ENCODE assay signal across 19 cellular contexts in genomic region chr6:107626645-107627044, GRCh38.
A peak's percentile ranks its signal among the peaks of the same experiment; 100 is the strongest.
DNase-seq lines count a peak whose midpoint lies in the region; ATAC-seq and TF ChIP-seq lines count a peak whose summit lies in the region.
"Had no signal": no experiment of that assay in that cellular context is flagged by ENCODE, and none has a peak within 500 bp of the region (broad histone marks: within the 10 kb centered on the region; RNA-seq: fewer than 3 reads in every experiment).

No MANE protein-coding gene starts in this region.

- no peak overlapping the region for H3K4me3 Mint-ChIP-seq in brain
- H3K4me3 Mint-ChIP-seq: CD14-positive monocyte; CD4-positive, alpha-beta memory T cell had no signal

- H3K36me3 ChIP-seq in OCI-LY1 (ENCODE audit: insufficient read depth, low read length) (peaks cover 24% of the 10 kb centered on the region; the same call in 1 of the 2 replicates), psoas muscle (ENCODE audit: insufficient read depth in 1 of 2, low read depth in 1 of 2) (no peaks in the 10 kb centered on the region)
- H3K36me3 ChIP-seq: BLaER1 had no signal

- ATAC-seq in psoas muscle: no peak
- no peak for ATAC-seq in Right ventricle myocardium superior (ENCODE audit: poor library complexity)
- ATAC-seq: A549, K562 had no signal

- no peaks in the 10 kb centered on the region for H3K9me2 ChIP-seq in OCI-LY1 (ENCODE audit: low read depth, low read length)

- no peak overlapping the region for H3K9ac ChIP-seq in OCI-LY1 (ENCODE audit: low read length)
- H3K9ac ChIP-seq: BLaER1 had no signal

- peak overlapping the region in 4 of 5 experiments; percentile 30 to 86 (median 66) for H3K27ac Mint-ChIP-seq in brain
- H3K27ac Mint-ChIP-seq: CD14-positive monocyte; CD4-positive, alpha-beta memory T cell had no signal

- no peaks in the 10 kb centered on the region for H3K27me3 ChIP-seq in OCI-LY1 (ENCODE audit: insufficient read depth, low read length)
- no peaks in the 10 kb centered on the region for H3K27me3 ChIP-seq in psoas muscle (ENCODE audit: insufficient read depth in 3 of 3, low read length in 2 of 3)
- H3K27me3 ChIP-seq: BLaER1 had no signal

- H3K4me2 ChIP-seq in OCI-LY1 (ENCODE audit: low read length): no peak overlapping the region
- H3K4me2 ChIP-seq: A549, BLaER1 had no signal

- intact Hi-C loops in psoas muscle (cut with DNase I) (no loop called here), Right ventricle myocardium superior (cut with DNase I) (no loop called here)

- H3K79me2 ChIP-seq in OCI-LY1 (ENCODE audit: insufficient read depth, low read length): no peaks in the 10 kb centered on the region

- no peak overlapping the region for H2AFZ ChIP-seq in OCI-LY1 (ENCODE audit: low read length)

- H3K4me3 ChIP-seq in OCI-LY1 (ENCODE audit: low read depth, low read length, poor library complexity, severe bottlenecking) (no peak overlapping the region), psoas muscle (no peak overlapping the region)
- H3K4me3 ChIP-seq: A549, BLaER1, K562 had no signal

- H4K20me1 ChIP-seq in OCI-LY1 (ENCODE audit: insufficient read depth, low read length): no peaks in the 10 kb centered on the region
- H4K20me1 ChIP-seq: BLaER1 had no signal

- no peaks in the 10 kb centered on the region for H3K36me3 Mint-ChIP-seq in brain
- H3K36me3 Mint-ChIP-seq: CD14-positive monocyte; CD4-positive, alpha-beta memory T cell had no signal

- TF ChIP-seq CTCF in OCI-LY1 (IDR thresholded peaks at IDR 0.05; ENCODE audit: low read length) (no peak), brain (conservative IDR thresholded peaks at IDR 0.05) (no peak), psoas muscle (IDR thresholded peaks at IDR 0.05) (no peak)

- H3K4me1 ChIP-seq in OCI-LY1 (ENCODE audit: insufficient read depth, low read length, severe bottlenecking): peaks cover 26% of the 10 kb centered on the region
- H3K4me1 ChIP-seq in psoas muscle: peaks cover 52% of the 10 kb centered on the region
- H3K4me1 ChIP-seq: BLaER1 had no signal

- peaks cover 94% of the 10 kb centered on the region for H3K4me1 Mint-ChIP-seq in brain
- H3K4me1 Mint-ChIP-seq: CD14-positive monocyte; CD4-positive, alpha-beta memory T cell had no signal

- H3K9me3 ChIP-seq in OCI-LY1 (ENCODE audit: low read length) (no peaks in the 10 kb centered on the region), psoas muscle (no peaks in the 10 kb centered on the region)
- H3K9me3 ChIP-seq: A549, BLaER1 had no signal

- H3K27ac ChIP-seq in OCI-LY1 (ENCODE audit: low read depth, low read length, poor library complexity, severe bottlenecking): peak overlapping the region; percentile 14
- peak overlapping the region; percentile 46 for H3K27ac ChIP-seq in psoas muscle
- H3K27ac ChIP-seq: 22Rv1, A549, BLaER1 had no signal

- H3K27me3 Mint-ChIP-seq in brain: no peaks in the 10 kb centered on the region

- no peaks in the 10 kb centered on the region for H3K9me3 Mint-ChIP-seq in brain
- H3K9me3 Mint-ChIP-seq: CD14-positive monocyte; CD4-positive, alpha-beta memory T cell had no signal

- peak; percentile 50 for DNase-seq in D341Med (ENCODE audit: low spot score)
- no peak for DNase-seq in psoas muscle
- no peak for DNase-seq in NCI-H128 (lab: John Stamatoyannopoulos, UW; ENCODE audit: unreplicated experiment)
- no peak for DNase-seq in Right ventricle myocardium superior
- no peak for DNase-seq in NCI-H446 treated with DMSO at 0.1 percent for 48 hours (lab: John Stamatoyannopoulos, UW)
- DNase-seq: Calu3; CD4-positive, alpha-beta memory T cell; DMS 273 treated with DMSO at 0.1 percent for 48 hours; GDM1; GOT3; H7; IMR-90 had no signal

- 59 to 69% (median 64%) methylated on average over 5 of the region's 5 CpGs for WGBS in psoas muscle, 3 donors

- no peaks in the 10 kb centered on the region for H3F3A ChIP-seq in OCI-LY1 (ENCODE audit: insufficient read depth, low read length)
